In the genomic region with DNA sequence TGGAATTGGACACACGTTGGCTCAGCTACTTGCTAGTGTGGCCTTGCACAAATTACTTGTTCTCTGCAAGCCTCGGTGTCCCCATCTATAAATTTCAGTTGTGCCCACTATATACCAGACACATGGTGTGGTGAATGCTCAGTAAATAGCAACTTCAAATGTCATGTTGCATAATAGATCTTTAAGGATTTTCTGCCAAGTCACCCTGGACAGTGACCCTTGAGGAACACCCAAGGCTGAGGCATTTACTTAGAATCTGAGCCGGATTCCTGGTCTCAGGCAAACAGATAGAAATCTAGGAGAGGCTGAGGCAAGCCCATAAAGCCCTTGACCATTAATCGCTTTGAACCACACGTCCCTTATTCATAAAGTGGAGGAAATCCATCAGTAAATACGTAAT, we compare ENCODE assay signal across 16 cellular contexts. TPM values are rescaled to one million over a fixed set of nuclear protein-coding genes. Genes with fewer than 3 reads are reported as not detected.
DNase-seq lines count a peak whose midpoint lies in the region; ATAC-seq and TF ChIP-seq lines count a peak whose summit lies in the region.
"Had no signal": no experiment of that assay in that cellular context is flagged by ENCODE, and none has a peak within 500 bp of the region (broad histone marks: within the 10 kb centered on the region; RNA-seq: fewer than 3 reads in every experiment).

No MANE protein-coding gene starts in this region.

- 33% methylated on average over 6 of the region's 6 CpGs for WGBS in smooth muscle cell (ENCODE audit: low lambda C conversion rate)

- ATAC-seq in GM23338 (no peak), RWPE2 (ENCODE audit: low read depth) (no peak), GM19395 (IDR thresholded peaks at IDR 0.05; ENCODE audit: unreplicated experiment) (no peak)
- ATAC-seq: esophagus mucosa, T-cell, WTC11 had no signal

- H3K36me3 ChIP-seq in GM23338 (ENCODE audit: insufficient read depth) (no peaks in the 10 kb centered on the region), RWPE2 (ENCODE audit: low read depth) (peaks cover 10% of the 10 kb centered on the region), iPS-18a (ENCODE audit: control insufficient read depth, low read depth, low read length) (no peaks in the 10 kb centered on the region), smooth muscle cell (ENCODE audit: low read depth) (no peaks in the 10 kb centered on the region)
- H3K36me3 ChIP-seq in effector memory CD4-positive, alpha-beta T cell (ENCODE audit: control insufficient read depth, insufficient read depth, low read length), result no peaks in the 10 kb centered on the region

- H3K4me1 ChIP-seq in GM23338 (ENCODE audit: insufficient read depth) (peaks cover 91% of the 10 kb centered on the region), RWPE2 (ENCODE audit: insufficient read depth, poor library complexity, severe bottlenecking) (peaks cover 79% of the 10 kb centered on the region), iPS-18a (ENCODE audit: control insufficient read depth, low read depth, low read length) (peaks cover 97% of the 10 kb centered on the region), smooth muscle cell (ENCODE audit: low read depth) (peaks cover 90% of the 10 kb centered on the region)
- H3K4me1 ChIP-seq in effector memory CD4-positive, alpha-beta T cell (ENCODE audit: control insufficient read depth, insufficient read depth, low read length, poor library complexity, severe bottlenecking), result peaks cover 4% of the 10 kb centered on the region

- peaks cover 71% of the 10 kb centered on the region for H4K20me1 ChIP-seq in GM23338 (replicated peaks; ENCODE audit: insufficient read depth)
- H4K20me1 ChIP-seq in smooth muscle cell (ENCODE audit: low read depth), result peaks cover 24% of the 10 kb centered on the region

- H3K9me3 Mint-ChIP-seq in GM23338, result no peaks in the 10 kb centered on the region; the same call in 2 of the 3 replicates
- H3K9me3 Mint-ChIP-seq: T-cell, WTC11 had no signal

- H3K79me2 ChIP-seq in GM23338 (replicated peaks; ENCODE audit: insufficient read depth), result peaks cover 88% of the 10 kb centered on the region
- H3K79me2 ChIP-seq in smooth muscle cell (ENCODE audit: low read depth), result peaks cover 100% of the 10 kb centered on the region

- H3K27ac Mint-ChIP-seq in GM23338, result no peak overlapping the region
- H3K27ac Mint-ChIP-seq: CD14-positive monocyte, T-cell, WTC11 had no signal

- H3K36me3 Mint-ChIP-seq in GM23338 (ENCODE audit: low read depth), result peaks cover 3% of the 10 kb centered on the region; the same call in 2 of the 3 replicates
- H3K36me3 Mint-ChIP-seq: CD14-positive monocyte, T-cell had no signal

- H3K27ac ChIP-seq in GM23338 (ENCODE audit: low read depth), result no peak overlapping the region
- H3K27ac ChIP-seq in RWPE2 (ENCODE audit: poor library complexity, severe bottlenecking), result peak overlapping the region; percentile 81
- H3K27ac ChIP-seq in iPS-18a (ENCODE audit: low read length), result no peak overlapping the region
- peak overlapping the region; percentile 99 for H3K27ac ChIP-seq in smooth muscle cell (ENCODE audit: low read depth)
- no peak overlapping the region for H3K27ac ChIP-seq in effector memory CD4-positive, alpha-beta T cell (ENCODE audit: insufficient read depth, low read length, poor library complexity, severe bottlenecking)

- no peaks in the 10 kb centered on the region for H3F3A ChIP-seq in GM23338 (replicated peaks; ENCODE audit: low read depth)
- peaks cover 26% of the 10 kb centered on the region for H3F3A ChIP-seq in smooth muscle cell (ENCODE audit: low read depth)

- no peak overlapping the region for H3K4me3 Mint-ChIP-seq in GM23338
- H3K4me3 Mint-ChIP-seq: T-cell had no signal

- no peak overlapping the region for H3K9ac ChIP-seq in iPS-18a (ENCODE audit: low read length)
- no peak overlapping the region for H3K9ac ChIP-seq in smooth muscle cell (ENCODE audit: low read depth)

- H3K4me3 ChIP-seq in GM23338 (peak overlapping the region; percentile 20; the same call in 1 of the 2 replicates), RWPE2 (ENCODE audit: severe bottlenecking) (no peak overlapping the region), iPS-18a (ENCODE audit: low read length) (peak overlapping the region; percentile 4), smooth muscle cell (no peak overlapping the region)
- no peak overlapping the region for H3K4me3 ChIP-seq in effector memory CD4-positive, alpha-beta T cell (ENCODE audit: insufficient read depth, low read depth, low read length, poor library complexity, severe bottlenecking)

- H3K9me2 ChIP-seq in GM23338 (ENCODE audit: insufficient read depth), result no peaks in the 10 kb centered on the region

- DNase-seq in GM23338 (ENCODE audit: low spot score) (no peak), RWPE2 (ENCODE audit: low spot score) (no peak), smooth muscle cell (lab: John Stamatoyannopoulos, UW; ENCODE audit: unreplicated experiment) (no peak), NCI-H524 treated with DMSO at 0.1 percent for 48 hours (lab: John Stamatoyannopoulos, UW) (no peak)
- no peak for DNase-seq in effector memory CD4-positive, alpha-beta T cell
- DNase-seq: anterior cingulate cortex, hypothalamus, left colon, NCI-H187, NCI-H510A treated with DMSO at 0.1 percent for 48 hours, T-cell had no signal

- peak overlapping the region; percentile 53 for H3K4me2 ChIP-seq in GM23338
- peak overlapping the region; percentile 84 for H3K4me2 ChIP-seq in smooth muscle cell

- TF ChIP-seq CTCF in GM23338 (conservative IDR thresholded peaks at IDR 0.05; ENCODE audit: low read depth in 2 of 2) (no peak), RWPE2 (IDR thresholded peaks at IDR 0.05; ENCODE audit: poor library complexity, severe bottlenecking) (no peak), smooth muscle cell (IDR thresholded peaks at IDR 0.05; ENCODE audit: borderline replicate concordance, insufficient read depth, poor library complexity, severe bottlenecking) (no peak)

- peaks cover 14% of the 10 kb centered on the region for H3K27me3 Mint-ChIP-seq in GM23338 (ENCODE audit: insufficient read depth, low read depth, poor library complexity)

- H2AFZ ChIP-seq in GM23338, result no peak overlapping the region
- no peak overlapping the region for H2AFZ ChIP-seq in smooth muscle cell (ENCODE audit: low read depth)

- no peaks in the 10 kb centered on the region for H3K9me3 ChIP-seq in RWPE2 (ENCODE audit: severe bottlenecking)
- no peaks in the 10 kb centered on the region for H3K9me3 ChIP-seq in iPS-18a (ENCODE audit: control insufficient read depth, low read depth, low read length)
- H3K9me3 ChIP-seq in smooth muscle cell (replicated peaks; ENCODE audit: low read depth), result no peaks in the 10 kb centered on the region
- H3K9me3 ChIP-seq in effector memory CD4-positive, alpha-beta T cell (ENCODE audit: control insufficient read depth, low read length), result no peaks in the 10 kb centered on the region

- H3K4me1 Mint-ChIP-seq in GM23338, result peaks cover 94% of the 10 kb centered on the region

- H3K27me3 ChIP-seq in GM23338 (ENCODE audit: insufficient read depth) (peaks cover 37% of the 10 kb centered on the region), RWPE2 (ENCODE audit: insufficient read depth, poor library complexity, severe bottlenecking) (no peaks in the 10 kb centered on the region), iPS-18a (ENCODE audit: control insufficient read depth, insufficient read depth, low read length) (peaks cover 39% of the 10 kb centered on the region), smooth muscle cell (ENCODE audit: low read depth) (no peaks in the 10 kb centered on the region)
- H3K27me3 ChIP-seq in effector memory CD4-positive, alpha-beta T cell (replicated peaks; ENCODE audit: control insufficient read depth, insufficient read depth, low read length, poor library complexity, severe bottlenecking), result peaks cover 14% of the 10 kb centered on the region

TF ChIP-seq in GM23338, 12 proteins besides CTCF, POLR2A, EP300 and RAD21 (continues in another document):
- TF ChIP-seq EZH2phosphoT487 (IDR thresholded peaks at IDR 0.05; ENCODE audit: unreplicated experiment), result no peak
- no peak for TF ChIP-seq STAT1 (IDR thresholded peaks at IDR 0.05; ENCODE audit: unreplicated experiment)
- TF ChIP-seq ZNF114 (CRISPR knock-in tag; IDR thresholded peaks at IDR 0.05), result no peak
- TF ChIP-seq, protein P1, sequence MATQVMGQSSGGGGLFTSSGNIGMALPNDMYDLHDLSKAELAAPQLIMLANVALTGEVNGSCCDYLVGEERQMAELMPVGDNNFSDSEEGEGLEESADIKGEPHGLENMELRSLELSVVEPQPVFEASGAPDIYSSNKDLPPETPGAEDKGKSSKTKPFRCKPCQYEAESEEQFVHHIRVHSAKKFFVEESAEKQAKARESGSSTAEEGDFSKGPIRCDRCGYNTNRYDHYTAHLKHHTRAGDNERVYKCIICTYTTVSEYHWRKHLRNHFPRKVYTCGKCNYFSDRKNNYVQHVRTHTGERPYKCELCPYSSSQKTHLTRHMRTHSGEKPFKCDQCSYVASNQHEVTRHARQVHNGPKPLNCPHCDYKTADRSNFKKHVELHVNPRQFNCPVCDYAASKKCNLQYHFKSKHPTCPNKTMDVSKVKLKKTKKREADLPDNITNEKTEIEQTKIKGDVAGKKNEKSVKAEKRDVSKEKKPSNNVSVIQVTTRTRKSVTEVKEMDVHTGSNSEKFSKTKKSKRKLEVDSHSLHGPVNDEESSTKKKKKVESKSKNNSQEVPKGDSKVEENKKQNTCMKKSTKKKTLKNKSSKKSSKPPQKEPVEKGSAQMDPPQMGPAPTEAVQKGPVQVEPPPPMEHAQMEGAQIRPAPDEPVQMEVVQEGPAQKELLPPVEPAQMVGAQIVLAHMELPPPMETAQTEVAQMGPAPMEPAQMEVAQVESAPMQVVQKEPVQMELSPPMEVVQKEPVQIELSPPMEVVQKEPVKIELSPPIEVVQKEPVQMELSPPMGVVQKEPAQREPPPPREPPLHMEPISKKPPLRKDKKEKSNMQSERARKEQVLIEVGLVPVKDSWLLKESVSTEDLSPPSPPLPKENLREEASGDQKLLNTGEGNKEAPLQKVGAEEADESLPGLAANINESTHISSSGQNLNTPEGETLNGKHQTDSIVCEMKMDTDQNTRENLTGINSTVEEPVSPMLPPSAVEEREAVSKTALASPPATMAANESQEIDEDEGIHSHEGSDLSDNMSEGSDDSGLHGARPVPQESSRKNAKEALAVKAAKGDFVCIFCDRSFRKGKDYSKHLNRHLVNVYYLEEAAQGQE (IDR thresholded peaks at IDR 0.05; ENCODE audit: unreplicated experiment), result no peak
- TF ChIP-seq ZNF331 (CRISPR knock-in tag; IDR thresholded peaks at IDR 0.05; ENCODE audit: low read depth), result no peak
- TF ChIP-seq EZH2 (IDR thresholded peaks at IDR 0.05; ENCODE audit: low read depth, unreplicated experiment), result no peak

RNA-seq across cellular contexts. Expression of a gene that starts 9.6 kb away (rescaled TPM):
- 102 and 103 TPM in 2 replicates for total RNA-seq in GM23338 (2014; rRNA removed; shearing (Covaris generic))
- polyA plus RNA-seq in GM23338 (2016; fragmentation: Nextera tagmentation; extraction: Ambion mirVana) (24.5 and 28.4 TPM in 2 replicates), smooth muscle cell (63.0 and 66.9 TPM in 2 replicates)
- 181 and 191 TPM in 2 replicates for total RNA-seq in smooth muscle cell
- polyA plus RNA-seq: CD14-positive monocyte had no signal

Comparison
In these comparisons a context has a peak if more than half of its experiments do, and no peak if none do; other contexts are left out.
1. H3K27ac ChIP-seq: peak in RWPE2 (single experiment) and smooth muscle cell (single experiment); none in GM23338 (single experiment), iPS-18a (single experiment) and effector memory CD4-positive, alpha-beta T cell (single experiment).
2. H3K4me3 ChIP-seq: peak in GM23338 (single experiment) and iPS-18a (single experiment); none in RWPE2 (single experiment), smooth muscle cell (single experiment) and effector memory CD4-positive, alpha-beta T cell (single experiment).